Comparison of ENCODE assay signal across 10 cellular contexts in the genomic region with DNA sequence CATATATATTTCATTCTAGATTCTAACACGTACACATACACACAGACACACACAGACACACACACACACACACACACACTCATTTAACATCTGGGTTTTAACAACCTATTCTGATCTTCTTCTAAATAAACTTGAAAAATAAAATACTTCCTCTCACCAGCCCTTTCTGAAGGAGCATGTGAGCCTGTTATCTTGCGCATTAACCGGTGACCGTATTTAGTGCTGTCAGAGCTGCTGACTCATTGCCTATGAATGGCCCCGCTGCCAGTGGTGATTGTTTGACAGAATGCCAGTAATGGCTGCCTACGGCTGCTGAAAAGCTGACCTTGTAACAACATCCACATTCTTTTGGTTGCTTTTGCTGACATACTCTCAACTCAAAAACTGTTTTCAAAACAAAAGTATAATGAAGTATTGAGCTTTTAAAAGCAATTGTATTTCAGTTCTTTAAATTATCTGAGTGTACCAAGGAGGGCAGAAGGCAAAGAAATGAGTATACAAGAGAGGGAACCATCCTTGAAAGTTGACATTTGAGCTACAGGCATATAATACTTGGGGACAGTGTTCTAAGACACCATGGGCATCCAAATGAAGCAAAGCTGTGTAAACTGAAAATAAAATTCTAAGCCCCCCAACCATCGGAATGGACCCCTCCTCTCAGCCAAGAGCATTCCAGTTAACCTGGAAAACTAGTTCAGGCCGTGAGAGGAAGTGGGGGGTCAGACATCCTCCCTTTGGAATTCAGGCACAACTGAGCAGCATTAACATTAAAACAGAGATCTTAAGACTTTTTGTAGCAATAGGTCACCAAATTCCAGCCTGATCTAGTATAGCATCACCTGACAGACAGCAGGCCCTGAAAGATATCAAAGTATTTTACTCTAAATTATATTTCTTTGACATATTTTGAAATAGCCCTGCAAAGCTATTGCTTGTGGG. TPM values are rescaled to one million over a fixed set of nuclear protein-coding genes. Genes with fewer than 3 reads are reported as not detected.
DNase-seq lines count a peak whose midpoint lies in the region; ATAC-seq, FAIRE-seq and TF ChIP-seq lines count a peak whose summit lies in the region.
"Had no signal": no experiment of that assay in that cellular context is flagged by ENCODE, and none has a peak within 500 bp of the region (broad histone marks: within the 10 kb centered on the region; RNA-seq: fewer than 3 reads in every experiment).

No MANE protein-coding gene starts in this region.

- TF ChIP-seq CTCF in PC-9 (conservative IDR thresholded peaks at IDR 0.05) (no peak), endothelial cell of umbilical vein (IDR thresholded peaks at IDR 0.05; ENCODE audit: extremely low read depth in 1 of 2, insufficient read depth in 1 of 2, low read depth in 1 of 2, low read length in 2 of 2) (no peak), lower lobe of right lung (IDR thresholded peaks at IDR 0.05) (no peak), tibial nerve (IDR thresholded peaks at IDR 0.05) (no peak)

- no peaks in the 10 kb centered on the region for H3K9me3 Mint-ChIP-seq in activated naive CD4-positive, alpha-beta T cell treated with anti-CD3 and anti-CD28 coated beads, Interleukin-2, amount 50 U/mL, for 24 hours
- H3K9me3 Mint-ChIP-seq in activated naive CD4-positive, alpha-beta T cell treated with anti-CD3 and anti-CD28 coated beads, Interleukin-2, amount 10 ng/mL, durations not matched to agents 7 days and 5 days = no peaks in the 10 kb centered on the region
- H3K9me3 Mint-ChIP-seq: activated naive CD8-positive, alpha-beta T cell treated with anti-CD3 and anti-CD28 coated beads, Interleukin-2, amount 10 ng/mL, durations not matched to agents 7 days and 5 days had no signal

- H3K9ac ChIP-seq in endothelial cell of umbilical vein (replicated peaks; ENCODE audit: extremely low read depth, insufficient read depth, low read length) = peak overlapping the region; percentile 79

- TF ChIP-seq EP300 in tibial nerve (IDR thresholded peaks at IDR 0.05) = peak; percentile 46 to 77

- dilution Hi-C loops in endothelial cell of umbilical vein (cut with MboI; ENCODE audit: extremely low pct_ligation_motif_present, low sequenced_read_pairs) = no loop called here

- H3K4me3 ChIP-seq in PC-9 (no peak overlapping the region), endothelial cell of umbilical vein (replicated peaks in 1 of 3; ENCODE audit: insufficient read depth in 1 of 3, low read depth in 1 of 3, low read length in 3 of 3) (peak overlapping the region in 1 of 3 experiments; percentile 26), lower lobe of right lung (no peak overlapping the region), tibial nerve (no peak overlapping the region)

- CTCF ChIA-PET in activated naive CD4-positive, alpha-beta T cell treated with anti-CD3 and anti-CD28 coated beads, Interleukin-2, amount 10 ng/mL, durations not matched to agents 7 days and 5 days (lab: Charles Lee) = interaction anchor here (1.1 to 3.5 kb wide), 4 partner anchors 8 to 128 kb away, joined by 3 to 31 read pairs (median 14); no protein-coding TSS in a partner anchor
- CTCF ChIA-PET in PC-9 (lab: Charles Lee) (no interaction called here), endothelial cell of umbilical vein (lab: Charles Lee) (interaction anchor here (0.6 to 8.5 kb wide), 15 partner anchors 10 to 1428 kb away, joined by 3 to 314 read pairs (median 6); partner anchors contain the start of gene DTNA)

- H3K4me2 ChIP-seq in PC-9 (peak overlapping the region; percentile 36), endothelial cell of umbilical vein (ENCODE audit: insufficient read depth, low read length) (peak overlapping the region; percentile 65)

- H3K4me1 Mint-ChIP-seq in activated naive CD4-positive, alpha-beta T cell treated with anti-CD3 and anti-CD28 coated beads, Interleukin-2, amount 50 U/mL, for 24 hours = no peaks in the 10 kb centered on the region
- no peaks in the 10 kb centered on the region for H3K4me1 Mint-ChIP-seq in activated naive CD4-positive, alpha-beta T cell treated with anti-CD3 and anti-CD28 coated beads, Interleukin-2, amount 10 ng/mL, durations not matched to agents 7 days and 5 days
- H3K4me1 Mint-ChIP-seq in T-helper 17 cell = no peaks in the 10 kb centered on the region
- H3K4me1 Mint-ChIP-seq: activated naive CD8-positive, alpha-beta T cell treated with anti-CD3 and anti-CD28 coated beads, Interleukin-2, amount 10 ng/mL, durations not matched to agents 7 days and 5 days had no signal

- ATAC-seq in lower lobe of right lung = peak; percentile 94
- ATAC-seq in GM18858 (IDR thresholded peaks at IDR 0.05; ENCODE audit: unreplicated experiment) = no peak
- no peak for ATAC-seq in T-helper 17 cell

- H3K9me1 ChIP-seq in endothelial cell of umbilical vein (replicated peaks; ENCODE audit: control insufficient read depth, extremely low read depth, insufficient read depth, low read length) = no peaks in the 10 kb centered on the region

- POLR2A ChIA-PET in PC-9 (lab: Charles Lee; ENCODE audit: unreplicated experiment) = interaction anchor here (0.6 kb wide), 1 partner anchor 269 kb away, joined by 4 read pairs; no protein-coding TSS in a partner anchor
- POLR2A ChIA-PET in endothelial cell of umbilical vein (lab: Charles Lee) = no interaction called here

- peaks cover 18% of the 10 kb centered on the region for H3K27me3 Mint-ChIP-seq in activated naive CD4-positive, alpha-beta T cell treated with anti-CD3 and anti-CD28 coated beads, Interleukin-2, amount 50 U/mL, for 24 hours
- H3K27me3 Mint-ChIP-seq in activated naive CD4-positive, alpha-beta T cell treated with anti-CD3 and anti-CD28 coated beads, Interleukin-2, amount 10 ng/mL, durations not matched to agents 7 days and 5 days = peaks cover 6% of the 10 kb centered on the region
- H3K27me3 Mint-ChIP-seq in T-helper 17 cell = peaks cover 23% of the 10 kb centered on the region

- H3F3A ChIP-seq in PC-9 (ENCODE audit: insufficient read depth, low read depth) = no peaks in the 10 kb centered on the region

- H3K4me1 ChIP-seq in PC-9 (replicated peaks; ENCODE audit: insufficient read depth) (peaks cover 5% of the 10 kb centered on the region), endothelial cell of umbilical vein (ENCODE audit: control insufficient read depth, extremely low read depth, insufficient read depth, low read length) (peaks cover 21% of the 10 kb centered on the region), lower lobe of right lung (peaks cover 8% of the 10 kb centered on the region), tibial nerve (peaks cover 0 to 38% (median 9%) of the 10 kb centered on the region in 4 donors)

- WGBS in tibial nerve, 2 donors = 9 to 14% methylated on average over 8 of the region's 8 CpGs

- H3K27ac ChIP-seq in PC-9 = 0 out of 2 replicates have a peak overlapping the region, but pooled peaks have one; percentile 16
- peak overlapping the region; percentile 90 for H3K27ac ChIP-seq in endothelial cell of umbilical vein (ENCODE audit: insufficient read depth, low read depth, low read length)
- H3K27ac ChIP-seq in lower lobe of right lung = peak overlapping the region; percentile 44
- peak overlapping the region; percentile 29 to 90 (median 73) for H3K27ac ChIP-seq in tibial nerve

- no peaks in the 10 kb centered on the region for H3K9me2 ChIP-seq in PC-9 (ENCODE audit: insufficient read depth)

- H3K36me3 Mint-ChIP-seq in activated naive CD4-positive, alpha-beta T cell treated with anti-CD3 and anti-CD28 coated beads, Interleukin-2, amount 50 U/mL, for 24 hours = no peaks in the 10 kb centered on the region
- no peaks in the 10 kb centered on the region for H3K36me3 Mint-ChIP-seq in activated naive CD4-positive, alpha-beta T cell treated with anti-CD3 and anti-CD28 coated beads, Interleukin-2, amount 10 ng/mL, durations not matched to agents 7 days and 5 days
- H3K36me3 Mint-ChIP-seq in T-helper 17 cell (ENCODE audit: low read depth) = no peaks in the 10 kb centered on the region
- H3K36me3 Mint-ChIP-seq: activated naive CD8-positive, alpha-beta T cell treated with anti-CD3 and anti-CD28 coated beads, Interleukin-2, amount 10 ng/mL, durations not matched to agents 7 days and 5 days had no signal

- H3K79me2 ChIP-seq in PC-9 (ENCODE audit: low read depth) = no peaks in the 10 kb centered on the region
- no peaks in the 10 kb centered on the region for H3K79me2 ChIP-seq in endothelial cell of umbilical vein (ENCODE audit: control insufficient read depth, insufficient read depth, low read length)

- intact Hi-C loops in PC-9 (cut with micrococcal nuclease; ENCODE audit: unreplicated experiment) (loop anchor here (5.0 kb wide), 1 partner anchor 47 kb away; no protein-coding TSS in a partner anchor), endothelial cell of umbilical vein (cut with micrococcal nuclease) (loop anchor here (2.0 to 10.0 kb wide), 4 partner anchors 47 to 535 kb away; no protein-coding TSS in a partner anchor), lower lobe of right lung (cut with DNase I) (loop anchor here (10.0 kb wide), 1 partner anchor 125 kb away; no protein-coding TSS in a partner anchor)

- TF ChIP-seq POLR2A in endothelial cell of umbilical vein (IDR thresholded peaks at IDR 0.05; ENCODE audit: low read depth, low read length) = no peak
- no peak for TF ChIP-seq POLR2A in tibial nerve (IDR thresholded peaks at IDR 0.05)

- BruUV-seq in PC-9 (replicated peaks; lab: Mats Ljungman, UMichigan) (no TSS peak), endothelial cell of umbilical vein (replicated peaks; lab: Mats Ljungman, UMichigan) (no TSS peak)

- no peak overlapping the region for H3K4me3 Mint-ChIP-seq in activated naive CD4-positive, alpha-beta T cell treated with anti-CD3 and anti-CD28 coated beads, Interleukin-2, amount 50 U/mL, for 24 hours
- no peak overlapping the region for H3K4me3 Mint-ChIP-seq in activated naive CD4-positive, alpha-beta T cell treated with anti-CD3 and anti-CD28 coated beads, Interleukin-2, amount 10 ng/mL, durations not matched to agents 7 days and 5 days
- no peak overlapping the region for H3K4me3 Mint-ChIP-seq in T-helper 17 cell
- H3K4me3 Mint-ChIP-seq: activated naive CD8-positive, alpha-beta T cell treated with anti-CD3 and anti-CD28 coated beads, Interleukin-2, amount 10 ng/mL, durations not matched to agents 7 days and 5 days had no signal

- H3K27ac Mint-ChIP-seq in activated naive CD4-positive, alpha-beta T cell treated with anti-CD3 and anti-CD28 coated beads, Interleukin-2, amount 50 U/mL, for 24 hours = peak overlapping the region; percentile 46
- no peak overlapping the region for H3K27ac Mint-ChIP-seq in activated naive CD4-positive, alpha-beta T cell treated with anti-CD3 and anti-CD28 coated beads, Interleukin-2, amount 10 ng/mL, durations not matched to agents 7 days and 5 days
- no peak overlapping the region for H3K27ac Mint-ChIP-seq in T-helper 17 cell
- H3K27ac Mint-ChIP-seq: activated naive CD8-positive, alpha-beta T cell treated with anti-CD3 and anti-CD28 coated beads, Interleukin-2, amount 10 ng/mL, durations not matched to agents 7 days and 5 days had no signal

- H2AFZ ChIP-seq in PC-9 = no peak overlapping the region
- H2AFZ ChIP-seq in endothelial cell of umbilical vein (ENCODE audit: low read depth, low read length) = peak overlapping the region; percentile 72

- no peak for DNase-seq in activated naive CD4-positive, alpha-beta T cell treated with anti-CD3 and anti-CD28 coated beads, Interleukin-2, amount 10 ng/mL, durations not matched to agents 7 days and 5 days
- peak; percentile 62 to 65 for DNase-seq in PC-9
- peak; percentile 98 for DNase-seq in endothelial cell of umbilical vein (ENCODE audit: low read depth, low spot score)
- DNase-seq in lower lobe of right lung = peak; percentile 73
- DNase-seq in tibial nerve (ENCODE audit: low spot score in 2 of 2) = peak; percentile 62 to 84
- no peak for DNase-seq in T-helper 17 cell
- DNase-seq: activated naive CD8-positive, alpha-beta T cell treated with anti-CD3 and anti-CD28 coated beads, Interleukin-2, amount 10 ng/mL, durations not matched to agents 7 days and 5 days; DND-41 had no signal

- H3K9me3 ChIP-seq in PC-9 (ENCODE audit: insufficient read depth, low read depth) (no peaks in the 10 kb centered on the region), endothelial cell of umbilical vein (replicated peaks; ENCODE audit: control insufficient read depth, insufficient read depth, low read length) (no peaks in the 10 kb centered on the region), lower lobe of right lung (no peaks in the 10 kb centered on the region), tibial nerve (no peaks in the 10 kb centered on the region), T-helper 17 cell (ENCODE audit: control insufficient read depth, low read length, poor library complexity, severe bottlenecking) (no peaks in the 10 kb centered on the region)

- H4K20me1 ChIP-seq in PC-9 (ENCODE audit: insufficient read depth) = no peaks in the 10 kb centered on the region
- no peaks in the 10 kb centered on the region for H4K20me1 ChIP-seq in endothelial cell of umbilical vein (replicated peaks; ENCODE audit: control insufficient read depth, extremely low read depth, insufficient read depth, low read length)

- H3K27me3 ChIP-seq in PC-9 (ENCODE audit: insufficient read depth, low read depth) (no peaks in the 10 kb centered on the region), endothelial cell of umbilical vein (ENCODE audit: control insufficient read depth in 2 of 2, insufficient read depth in 2 of 2, low read length in 2 of 2) (no peaks in the 10 kb centered on the region), lower lobe of right lung (ENCODE audit: low read depth) (no peaks in the 10 kb centered on the region), tibial nerve (no peaks in the 10 kb centered on the region)

- FAIRE-seq in endothelial cell of umbilical vein (lab: Jason Lieb, UNC) = peak; percentile 89

- H3K36me3 ChIP-seq in PC-9 (ENCODE audit: low read depth) (no peaks in the 10 kb centered on the region), endothelial cell of umbilical vein (ENCODE audit: control insufficient read depth in 2 of 2, extremely low read depth in 1 of 2, insufficient read depth in 2 of 2, low read length in 2 of 2) (no peaks in the 10 kb centered on the region), lower lobe of right lung (no peaks in the 10 kb centered on the region), tibial nerve (no peaks in the 10 kb centered on the region)

RNA-seq across cellular contexts. Expression of gene DTNA, which starts 50.2 kb away (rescaled TPM):
- total RNA-seq in PC-9 (2021) (not detected in 2 replicates), endothelial cell of umbilical vein (15.3 and 16.8 TPM in 2 replicates), lower lobe of right lung (21.0 TPM), tibial nerve (10 to 100 TPM; 26.1 to 58.3 (median 40.3) TPM), T-helper 17 cell (not detected)
- 6.6 and 9.0 TPM in 2 replicates for polyA plus RNA-seq in endothelial cell of umbilical vein
- polyA plus RNA-seq in endothelial cell of umbilical vein (2011; cell fraction: cytosol; rRNA removed) = 6.2 and 6.5 TPM in 2 replicates
- 16.6 and 19.9 TPM in 2 replicates for polyA plus RNA-seq in endothelial cell of umbilical vein (2011; cell fraction: nucleus; rRNA removed)
- 4.4 and 8.7 TPM in 2 replicates for polyA plus RNA-seq in endothelial cell of umbilical vein (2012)
- polyA minus RNA-seq in endothelial cell of umbilical vein = 20.2 and 28.5 TPM in 2 replicates
- polyA minus RNA-seq in endothelial cell of umbilical vein (2011; cell fraction: cytosol; rRNA and poly(A)+ RNA removed) = 1.1 TPM
- 36.4 and 48.4 TPM in 2 replicates for polyA minus RNA-seq in endothelial cell of umbilical vein (2011; cell fraction: nucleus; rRNA and poly(A)+ RNA removed)
- total RNA-seq: activated naive CD8-positive, alpha-beta T cell treated with anti-CD3 and anti-CD28 coated beads, Interleukin-2, amount 10 ng/mL, durations not matched to agents 7 days and 5 days had no signal

Comparison
In these comparisons a context has a peak if more than half of its experiments do, and no peak if none do; other contexts are left out.
1. DNase-seq: peak in PC-9 (2 of 2), endothelial cell of umbilical vein (single experiment), lower lobe of right lung (single experiment) and tibial nerve (2 of 2); none in activated naive CD4-positive, alpha-beta T cell treated with anti-CD3 and anti-CD28 coated beads, Interleukin-2, amount 10 ng/mL, durations not matched to agents 7 days and 5 days (single experiment) and T-helper 17 cell (0 of 3).
2. H3K27ac ChIP-seq: peak in every context shown above with its lines; median percentile 90 in endothelial cell of umbilical vein; 73 in tibial nerve; 44 in lower lobe of right lung; 16 in PC-9.
3. ATAC-seq: peak in lower lobe of right lung (2 of 2); none in GM18858 (single experiment) and T-helper 17 cell (single experiment).
4. RNA of gene DTNA, which starts 50.2 kb away (total RNA-seq): 26.1 to 58.3 TPM in tibial nerve, 21.0 TPM in lower lobe of right lung (single experiment) and 15.3 to 16.8 TPM in endothelial cell of umbilical vein; not detected in T-helper 17 cell and not detected in PC-9; every median in the first group is over 10 times any median in the second.